ENCODE assay signal across 24 cellular contexts in genomic region chr4:142005519-142005918, GRCh38.
"Had no signal": no experiment of that assay in that cellular context is flagged by ENCODE, and none has a peak within 500 bp of the region (broad histone marks: within the 10 kb centered on the region; RNA-seq: fewer than 3 reads in every experiment).

No MANE protein-coding gene starts in this region.

- H3K27ac ChIP-seq: colonic mucosa, coronary artery, dorsolateral prefrontal cortex, epithelial cell of prostate, esophagus muscularis mucosa, esophagus squamous epithelium, foreskin keratinocyte, gastrocnemius medialis, gastroesophageal sphincter, heart left ventricle, heart right ventricle had no signal

- H3K9me3 ChIP-seq: colonic mucosa had no signal

- ATAC-seq: effector memory CD8-positive, alpha-beta T cell; esophagus mucosa; foreskin keratinocyte; gastrocnemius medialis; gastroesophageal sphincter; heart left ventricle; heart right ventricle had no signal

- H3K4me1 ChIP-seq: colonic mucosa, esophagus muscularis mucosa, esophagus squamous epithelium, foreskin keratinocyte, gastrocnemius medialis, gastroesophageal sphincter, heart left ventricle, heart right ventricle had no signal

- H3K4me3 ChIP-seq: colonic mucosa, coronary artery, dorsolateral prefrontal cortex, esophagus muscularis mucosa, esophagus squamous epithelium, gastrocnemius medialis, gastroesophageal sphincter, heart left ventricle, heart right ventricle had no signal

- H3K36me3 ChIP-seq: colonic mucosa, esophagus muscularis mucosa, esophagus squamous epithelium, gastrocnemius medialis, gastroesophageal sphincter, heart left ventricle, heart right ventricle had no signal

- DNase-seq: colonic mucosa; cortex of kidney; dermis blood vessel endothelial cell; dorsolateral prefrontal cortex; effector CD4-positive, alpha-beta T cell; effector CD8-positive, alpha-beta T cell; effector memory CD4-positive, alpha-beta T cell; effector memory CD8-positive, alpha-beta T cell; endodermal cell; erythroblast; esophagus squamous epithelium; foreskin fibroblast; foreskin keratinocyte; foreskin melanocyte; gastrocnemius medialis; glutamatergic neuron; head of caudate nucleus; heart left ventricle; heart right ventricle had no signal

- H3K27me3 ChIP-seq: colonic mucosa, dorsolateral prefrontal cortex, esophagus muscularis mucosa, esophagus squamous epithelium, foreskin keratinocyte, gastrocnemius medialis, gastroesophageal sphincter, heart left ventricle, heart right ventricle had no signal
